1 cellular context compared by ENCODE assay signal in genomic region chr10:50554995-50555568, GRCh38.
TF ChIP-seq lines count a peak whose summit lies in the region.

No MANE protein-coding gene starts in this region.

TF ChIP-seq in K562, 482 proteins besides CTCF, POLR2A, EP300 and RAD21 (continued from another document and continues in another):
- TF ChIP-seq THAP12 (CRISPR knock-in tag; IDR thresholded peaks at IDR 0.05) (no peak), RFX7 (CRISPR knock-in tag; IDR thresholded peaks at IDR 0.05) (no peak), SIN3A (IDR thresholded peaks at IDR 0.05; ENCODE audit: borderline replicate concordance in 2 of 2, control insufficient read depth in 1 of 2, low read depth in 2 of 2, low read length in 2 of 2) (no peak), MXI1 (IDR thresholded peaks at IDR 0.05; ENCODE audit: low read depth, low read length) (no peak), ZNF324 (CRISPR knock-in tag; IDR thresholded peaks at IDR 0.05) (no peak), E2F1 (CRISPR knock-in tag; IDR thresholded peaks at IDR 0.05) (no peak), HNRNPUL1 (IDR thresholded peaks at IDR 0.05; ENCODE audit: low read length) (no peak), ZNF3 (CRISPR knock-in tag; IDR thresholded peaks at IDR 0.05) (no peak), ZNF134 (CRISPR knock-in tag; conservative IDR thresholded peaks at IDR 0.05) (no peak), SIRT6 (IDR thresholded peaks at IDR 0.05; ENCODE audit: low read depth, low read length) (no peak), ZC3H8 (IDR thresholded peaks at IDR 0.05) (0 out of 2 replicates have a peak, but pooled peaks have one; percentile 55), NFXL1 (CRISPR knock-in tag; IDR thresholded peaks at IDR 0.05) (no peak), STAT5A (IDR thresholded peaks at IDR 0.05; ENCODE audit: borderline replicate concordance, low read length) (peak; percentile 85), ZNF212 (CRISPR knock-in tag; IDR thresholded peaks at IDR 0.05) (no peak), ZNF583 (CRISPR knock-in tag; IDR thresholded peaks at IDR 0.05) (no peak), DIDO1 (tag; IDR thresholded peaks at IDR 0.05; ENCODE audit: low read depth) (no peak), PPARD (CRISPR knock-in tag; IDR thresholded peaks at IDR 0.05) (no peak), ETV5 (CRISPR knock-in tag; IDR thresholded peaks at IDR 0.05; ENCODE audit: low read depth) (no peak), HDAC3 (IDR thresholded peaks at IDR 0.05; ENCODE audit: borderline replicate concordance, partially characterized antibody) (peak; percentile 55), CREM (IDR thresholded peaks at IDR 0.05; ENCODE audit: low read depth) (no peak), THAP7 (CRISPR knock-in tag; IDR thresholded peaks at IDR 0.05) (no peak), ZNF143 (CRISPR knock-in tag; IDR thresholded peaks at IDR 0.05) (no peak), IRF1 (CRISPR knock-in tag; IDR thresholded peaks at IDR 0.05; ENCODE audit: borderline replicate concordance) (no peak), DLX4 (CRISPR knock-in tag; IDR thresholded peaks at IDR 0.05) (no peak), HDAC6 (IDR thresholded peaks at IDR 0.05; ENCODE audit: low read depth, low read length) (no peak), GTF2F1 (IDR thresholded peaks at IDR 0.05; ENCODE audit: low read depth, low read length) (no peak), SMAD2 (IDR thresholded peaks at IDR 0.05; ENCODE audit: low read depth, low read length) (no peak), CREB3 (tag; conservative IDR thresholded peaks at IDR 0.05; ENCODE audit: low read depth) (0 out of 2 replicates have a peak, but pooled peaks have one; percentile 28), DACH1 (IDR thresholded peaks at IDR 0.05; ENCODE audit: partially characterized antibody) (no peak), CHD1 (IDR thresholded peaks at IDR 0.05; ENCODE audit: low read length) (no peak), ZNF274 (IDR thresholded peaks at IDR 0.05; ENCODE audit: borderline replicate concordance, low read depth, low read length) (no peak), HNRNPL (IDR thresholded peaks at IDR 0.05; ENCODE audit: low read depth, low read length) (no peak), ZNF77 (CRISPR knock-in tag; IDR thresholded peaks at IDR 0.05) (no peak), ARID2 (IDR thresholded peaks at IDR 0.05) (peak; percentile 8; the same call in 1 of the 2 replicates), FOXO4 (CRISPR knock-in tag; IDR thresholded peaks at IDR 0.05) (no peak), FIP1L1 (IDR thresholded peaks at IDR 0.05; ENCODE audit: low read depth, low read length, poor library complexity, severe bottlenecking) (no peak), ZBTB9 (CRISPR knock-in tag; IDR thresholded peaks at IDR 0.05) (no peak), EWSR1 (IDR thresholded peaks at IDR 0.05; ENCODE audit: borderline replicate concordance, low read depth, partially characterized antibody) (no peak), CXXC5 (CRISPR knock-in tag; IDR thresholded peaks at IDR 0.05) (peak; percentile 51), TCFL5 (CRISPR knock-in tag; conservative IDR thresholded peaks at IDR 0.05) (no peak), NCOA6 (IDR thresholded peaks at IDR 0.05) (no peak), ZNF695 (CRISPR knock-in tag; IDR thresholded peaks at IDR 0.05) (no peak), NFYB (IDR thresholded peaks at IDR 0.05; ENCODE audit: extremely low read depth, insufficient read length) (no peak), FOXK1 (CRISPR knock-in tag; IDR thresholded peaks at IDR 0.05; ENCODE audit: borderline replicate concordance) (no peak), STAG1 (CRISPR knock-in tag; IDR thresholded peaks at IDR 0.05; ENCODE audit: borderline replicate concordance) (no peak), KLF16 (IDR thresholded peaks at IDR 0.05) (peak; percentile 82), MCM5 (IDR thresholded peaks at IDR 0.05; ENCODE audit: low read depth) (no peak), ZNF609 (CRISPR knock-in tag; IDR thresholded peaks at IDR 0.05; ENCODE audit: borderline replicate concordance) (no peak), CGGBP1 (CRISPR knock-in tag; IDR thresholded peaks at IDR 0.05) (no peak), ETS2 (tag; IDR thresholded peaks at IDR 0.05; ENCODE audit: borderline replicate concordance, poor library complexity, severe bottlenecking) (no peak), DPF2 (IDR thresholded peaks at IDR 0.05) (peak; percentile 87), TRIM28 (IDR thresholded peaks at IDR 0.05) (no peak), ZNF354B (CRISPR knock-in tag; IDR thresholded peaks at IDR 0.05) (no peak), NCOA4 (IDR thresholded peaks at IDR 0.05; ENCODE audit: partially characterized antibody) (no peak), ZFPM2 (CRISPR knock-in tag; IDR thresholded peaks at IDR 0.05) (no peak), CBX1 (IDR thresholded peaks at IDR 0.05; ENCODE audit: low read depth) (no peak), FOXA3 (CRISPR knock-in tag; conservative IDR thresholded peaks at IDR 0.05 in 1 of 2, IDR thresholded peaks at IDR 0.05 in 1 of 2) (peak in 1 of 2 experiments; percentile 15; a peak in 1 of 4 replicates), ZNF778 (CRISPR knock-in tag; IDR thresholded peaks at IDR 0.05) (no peak)
